14 cellular contexts compared by ENCODE assay signal in genomic region chr4:44016582-44017421, GRCh38.
DNase-seq lines count a peak whose midpoint lies in the region; ATAC-seq lines count a peak whose summit lies in the region.
"Had no signal": no experiment of that assay in that cellular context is flagged by ENCODE, and none has a peak within 500 bp of the region (broad histone marks: within the 10 kb centered on the region; RNA-seq: fewer than 3 reads in every experiment).

No MANE protein-coding gene starts in this region.

- DNase-seq in NCI-H2196 (lab: John Stamatoyannopoulos, UW; ENCODE audit: unreplicated experiment) (peak; percentile 7), NCI-H2196 treated with DMSO at 0.1 percent for 48 hours (lab: John Stamatoyannopoulos, UW; ENCODE audit: unreplicated experiment) (no peak), LoVo (ENCODE audit: low spot score) (peak; percentile 1), RPMI7951 (ENCODE audit: low read depth) (peak; percentile 80), myocyte (ENCODE audit: low read depth) (peak; percentile 19), GM19240 (ENCODE audit: insufficient read length, low spot score) (no peak)
- no peak for DNase-seq in activated CD4-positive, alpha-beta T cell treated with anti-CD3 and anti-CD28 coated beads, Interleukin-2, amount 10 ng/mL, durations not matched to agents 24 days and 14 days
- DNase-seq: activated CD4-positive, alpha-beta memory T cell treated with anti-CD3 and anti-CD28 coated beads, Interleukin-2, amount 10 ng/mL, durations not matched to agents 7 days and 5 days; DND-41; pancreas; T-helper 2 cell had no signal

- intact Hi-C loops in activated CD4-positive, alpha-beta T cell treated with anti-CD3 and anti-CD28 coated beads, Interleukin-2, amount 10 ng/mL, durations not matched to agents 24 days and 14 days (cut with micrococcal nuclease): no loop called here

- H3K27me3 Mint-ChIP-seq in activated CD4-positive, alpha-beta T cell treated with anti-CD3 and anti-CD28 coated beads, Interleukin-2, amount 10 ng/mL, durations not matched to agents 24 days and 14 days: no peaks in the 10 kb centered on the region
- H3K27me3 Mint-ChIP-seq: activated CD4-positive, alpha-beta memory T cell treated with anti-CD3 and anti-CD28 coated beads, Interleukin-2, amount 10 ng/mL, durations not matched to agents 7 days and 5 days; activated naive CD4-positive, alpha-beta T cell treated with anti-CD3 and anti-CD28 coated beads, Interleukin-2, amount 50 U/mL, for 24 hours had no signal

- no peaks in the 10 kb centered on the region for H3K9me3 Mint-ChIP-seq in activated CD4-positive, alpha-beta T cell treated with anti-CD3 and anti-CD28 coated beads, Interleukin-2, amount 10 ng/mL, durations not matched to agents 24 days and 14 days
- H3K9me3 Mint-ChIP-seq: activated naive CD4-positive, alpha-beta T cell treated with anti-CD3 and anti-CD28 coated beads, Interleukin-2, amount 50 U/mL, for 24 hours had no signal

- H3K4me3 Mint-ChIP-seq in activated CD4-positive, alpha-beta T cell treated with anti-CD3 and anti-CD28 coated beads, Interleukin-2, amount 10 ng/mL, durations not matched to agents 24 days and 14 days: no peak overlapping the region
- H3K4me3 Mint-ChIP-seq: activated CD4-positive, alpha-beta memory T cell treated with anti-CD3 and anti-CD28 coated beads, Interleukin-2, amount 10 ng/mL, durations not matched to agents 7 days and 5 days; activated naive CD4-positive, alpha-beta T cell treated with anti-CD3 and anti-CD28 coated beads, Interleukin-2, amount 50 U/mL, for 24 hours; mesothelial cell of epicardium had no signal

- H3K4me1 Mint-ChIP-seq in activated CD4-positive, alpha-beta T cell treated with anti-CD3 and anti-CD28 coated beads, Interleukin-2, amount 10 ng/mL, durations not matched to agents 24 days and 14 days: no peaks in the 10 kb centered on the region
- H3K4me1 Mint-ChIP-seq: activated CD4-positive, alpha-beta memory T cell treated with anti-CD3 and anti-CD28 coated beads, Interleukin-2, amount 10 ng/mL, durations not matched to agents 7 days and 5 days; activated naive CD4-positive, alpha-beta T cell treated with anti-CD3 and anti-CD28 coated beads, Interleukin-2, amount 50 U/mL, for 24 hours had no signal

- H3K36me3 Mint-ChIP-seq in activated CD4-positive, alpha-beta T cell treated with anti-CD3 and anti-CD28 coated beads, Interleukin-2, amount 10 ng/mL, durations not matched to agents 24 days and 14 days (ENCODE audit: low read depth): no peaks in the 10 kb centered on the region
- H3K36me3 Mint-ChIP-seq: activated naive CD4-positive, alpha-beta T cell treated with anti-CD3 and anti-CD28 coated beads, Interleukin-2, amount 50 U/mL, for 24 hours; mesothelial cell of epicardium had no signal

- H3K27ac Mint-ChIP-seq in activated CD4-positive, alpha-beta T cell treated with anti-CD3 and anti-CD28 coated beads, Interleukin-2, amount 10 ng/mL, durations not matched to agents 24 days and 14 days: no peak overlapping the region
- H3K27ac Mint-ChIP-seq: activated CD4-positive, alpha-beta memory T cell treated with anti-CD3 and anti-CD28 coated beads, Interleukin-2, amount 10 ng/mL, durations not matched to agents 7 days and 5 days; activated naive CD4-positive, alpha-beta T cell treated with anti-CD3 and anti-CD28 coated beads, Interleukin-2, amount 50 U/mL, for 24 hours; mesothelial cell of epicardium had no signal

- ATAC-seq in HG03520 (IDR thresholded peaks at IDR 0.05; ENCODE audit: unreplicated experiment): no peak
- ATAC-seq: pancreas had no signal

Comparison
In these comparisons a context has a peak if more than half of its experiments do, and no peak if none do; other contexts are left out.
1. DNase-seq: peak in NCI-H2196 (single experiment), LoVo (single experiment), RPMI7951 (single experiment) and myocyte (single experiment); none in NCI-H2196 treated with DMSO at 0.1 percent for 48 hours (single experiment), activated CD4-positive, alpha-beta T cell treated with anti-CD3 and anti-CD28 coated beads, Interleukin-2, amount 10 ng/mL, durations not matched to agents 24 days and 14 days (single experiment) and GM19240 (single experiment).